Comparison of ENCODE assay signal across 16 cellular contexts in the genomic region with DNA sequence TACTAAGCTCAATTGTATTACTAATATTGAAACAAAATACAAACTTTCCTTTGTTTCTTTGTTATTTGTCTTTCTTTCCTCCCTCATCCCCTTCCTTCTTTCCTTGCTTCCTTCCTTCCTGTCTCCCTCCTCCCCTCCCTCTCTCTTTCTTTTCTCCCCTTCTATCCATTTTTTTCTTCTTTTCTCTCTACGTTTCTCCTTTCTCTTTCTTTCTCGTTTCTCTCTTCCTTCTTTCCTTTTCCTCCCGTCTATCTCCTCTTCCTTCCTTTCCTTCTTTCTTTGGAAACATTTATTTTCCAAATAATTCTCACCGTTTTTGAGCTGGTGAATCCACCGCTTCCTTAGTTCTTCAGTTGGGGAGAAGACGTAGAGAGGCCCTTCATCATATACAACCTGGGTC. TPM values are rescaled to one million over a fixed set of nuclear protein-coding genes. Genes with fewer than 3 reads are reported as not detected.
DNase-seq lines count a peak whose midpoint lies in the region; ATAC-seq and TF ChIP-seq lines count a peak whose summit lies in the region.
"Had no signal": no experiment of that assay in that cellular context is flagged by ENCODE, and none has a peak within 500 bp of the region (broad histone marks: within the 10 kb centered on the region; RNA-seq: fewer than 3 reads in every experiment).

No MANE protein-coding gene starts in this region.

- H3K9me3 ChIP-seq in BLaER1: no peaks in the 10 kb centered on the region; the same call in 1 of the 2 replicates
- H3K9me3 ChIP-seq in Karpas-422 (ENCODE audit: low read length): no peaks in the 10 kb centered on the region
- no peaks in the 10 kb centered on the region for H3K9me3 ChIP-seq in esophagus muscularis mucosa
- no peaks in the 10 kb centered on the region for H3K9me3 ChIP-seq in heart left ventricle
- H3K9me3 ChIP-seq: BE2C, Caco-2 had no signal

- no peaks in the 10 kb centered on the region for H3K27me3 ChIP-seq in BLaER1
- H3K27me3 ChIP-seq in Karpas-422 (ENCODE audit: low read length): no peaks in the 10 kb centered on the region
- no peaks in the 10 kb centered on the region for H3K27me3 ChIP-seq in esophagus muscularis mucosa
- H3K27me3 ChIP-seq in heart left ventricle: peaks cover 0 to 5% (median 0%) of the 10 kb centered on the region in 9 donors
- H3K27me3 ChIP-seq: BE2C had no signal

- peak overlapping the region; percentile 85 for H3K27ac ChIP-seq in BLaER1
- peak overlapping the region; percentile 86 for H3K27ac ChIP-seq in Karpas-422 (ENCODE audit: low read length)
- no peak overlapping the region for H3K27ac ChIP-seq in esophagus muscularis mucosa (replicated peaks in 1 of 4)
- no peak overlapping the region for H3K27ac ChIP-seq in heart left ventricle

- TF ChIP-seq CTCF in esophagus muscularis mucosa (IDR thresholded peaks at IDR 0.05) (no peak), heart left ventricle (IDR thresholded peaks at IDR 0.05) (no peak)

- H3K4me2 ChIP-seq in BLaER1: peak overlapping the region; percentile 80
- H3K4me2 ChIP-seq in Karpas-422 (ENCODE audit: low read depth, low read length, poor library complexity, severe bottlenecking): no peak overlapping the region

- H3K36me3 Mint-ChIP-seq in central memory CD8-positive, alpha-beta T cell (ENCODE audit: insufficient read depth): peaks cover 4% of the 10 kb centered on the region
- H3K36me3 Mint-ChIP-seq in stimulated activated naive B cell treated with anti-CD40 and anti-IgM and Interleukin-4, amounts not matched to agents 10 μg/mL and 1 μg/mL and 100 μg/mL, for 72 hours: peaks cover 20 to 25% of the 10 kb centered on the region in 2 donors
- H3K36me3 Mint-ChIP-seq: CD8-positive, alpha-beta memory T cell had no signal

- TF ChIP-seq POLR2A in esophagus muscularis mucosa (IDR thresholded peaks at IDR 0.05; ENCODE audit: low read depth): no peak
- no peak for TF ChIP-seq POLR2A in heart left ventricle (IDR thresholded peaks at IDR 0.05)

- peak overlapping the region; percentile 68 for H3K9ac ChIP-seq in BLaER1
- no peak overlapping the region for H3K9ac ChIP-seq in Karpas-422 (ENCODE audit: low read length)

- H3K4me1 ChIP-seq in BLaER1 (peaks cover 88% of the 10 kb centered on the region), Karpas-422 (ENCODE audit: low read length) (peaks cover 39% of the 10 kb centered on the region), esophagus muscularis mucosa (no peaks in the 10 kb centered on the region), heart left ventricle (no peaks in the 10 kb centered on the region)
- H3K4me1 ChIP-seq: BE2C, Caco-2 had no signal

- H3K36me3 ChIP-seq in BLaER1 (peaks cover 49% of the 10 kb centered on the region), Karpas-422 (ENCODE audit: insufficient read depth, low read length) (peaks cover 27% of the 10 kb centered on the region; the same call in 1 of the 2 replicates), esophagus muscularis mucosa (no peaks in the 10 kb centered on the region), heart left ventricle (no peaks in the 10 kb centered on the region)
- H3K36me3 ChIP-seq: BE2C had no signal

- 70% methylated on average over 6 of the region's 6 CpGs for WGBS in esophagus muscularis mucosa
- WGBS in heart left ventricle, 4 donors: 63 to 81% (median 67%) methylated on average over 6 of the region's 6 CpGs

- no peaks in the 10 kb centered on the region for H3K9me3 Mint-ChIP-seq in central memory CD8-positive, alpha-beta T cell
- no peaks in the 10 kb centered on the region for H3K9me3 Mint-ChIP-seq in stimulated activated naive B cell treated with anti-CD40 and anti-IgM and Interleukin-4, amounts not matched to agents 10 μg/mL and 1 μg/mL and 100 μg/mL, for 72 hours
- H3K9me3 Mint-ChIP-seq: CD8-positive, alpha-beta memory T cell had no signal

- TF ChIP-seq EP300 in esophagus muscularis mucosa (IDR thresholded peaks at IDR 0.05): no peak

- H3K4me3 ChIP-seq in BLaER1: peak overlapping the region; percentile 36
- no peak overlapping the region for H3K4me3 ChIP-seq in Karpas-422 (ENCODE audit: low read length)
- no peak overlapping the region for H3K4me3 ChIP-seq in esophagus muscularis mucosa
- no peak overlapping the region for H3K4me3 ChIP-seq in heart left ventricle

- ATAC-seq in central memory CD8-positive, alpha-beta T cell (replicated peaks; ENCODE audit: extremely low read depth, poor library complexity, severe bottlenecking): no peak
- no peak for ATAC-seq in stimulated activated naive B cell treated with anti-CD40 and anti-IgM and Interleukin-4, amounts not matched to agents 10 μg/mL and 1 μg/mL and 100 μg/mL, for 72 hours (replicated peaks)
- no peak for ATAC-seq in heart left ventricle
- ATAC-seq: HepG2 had no signal

- intact Hi-C loops in esophagus muscularis mucosa (cut with DNase I) (no loop called here), heart left ventricle (cut with DNase I) (no loop called here)

- H4K20me1 ChIP-seq in BLaER1: no peaks in the 10 kb centered on the region
- H4K20me1 ChIP-seq in Karpas-422 (ENCODE audit: insufficient read depth, low read depth, low read length): no peaks in the 10 kb centered on the region

- no peaks in the 10 kb centered on the region for H3K4me1 Mint-ChIP-seq in central memory CD8-positive, alpha-beta T cell
- H3K4me1 Mint-ChIP-seq in stimulated activated naive B cell treated with anti-CD40 and anti-IgM and Interleukin-4, amounts not matched to agents 10 μg/mL and 1 μg/mL and 100 μg/mL, for 72 hours: peaks cover 16 to 17% of the 10 kb centered on the region in 2 donors
- H3K4me1 Mint-ChIP-seq: CD8-positive, alpha-beta memory T cell had no signal

- DNase-seq in Karpas-422 (no peak), esophagus muscularis mucosa (ENCODE audit: extremely low spot score) (no peak), heart left ventricle (no peak)
- no peak for DNase-seq in central memory CD8-positive, alpha-beta T cell (ENCODE audit: low spot score in 2 of 2)
- no peak for DNase-seq in stimulated activated naive B cell treated with anti-CD40 and anti-IgM and Interleukin-4, amounts not matched to agents 10 μg/mL and 1 μg/mL and 100 μg/mL, for 72 hours
- no peak for DNase-seq in activated effector memory CD4-positive, alpha-beta T cell treated with Interleukin-2 at 50 U/mL for 16 hours
- DNase-seq: 8988T; ACHN; BE2C; Caco-2; CD8-positive, alpha-beta memory T cell; DND-41; GF-D8; HCEC 1CT had no signal

- H3K79me2 ChIP-seq in Karpas-422 (ENCODE audit: low read length): no peaks in the 10 kb centered on the region

- H3K9me2 ChIP-seq in Karpas-422 (replicated peaks; ENCODE audit: insufficient read depth, low read length): no peaks in the 10 kb centered on the region

- H3K27me3 Mint-ChIP-seq in central memory CD8-positive, alpha-beta T cell: peaks cover 9% of the 10 kb centered on the region
- no peaks in the 10 kb centered on the region for H3K27me3 Mint-ChIP-seq in stimulated activated naive B cell treated with anti-CD40 and anti-IgM and Interleukin-4, amounts not matched to agents 10 μg/mL and 1 μg/mL and 100 μg/mL, for 72 hours

- H3K4me3 Mint-ChIP-seq in central memory CD8-positive, alpha-beta T cell: no peak overlapping the region
- no peak overlapping the region for H3K4me3 Mint-ChIP-seq in stimulated activated naive B cell treated with anti-CD40 and anti-IgM and Interleukin-4, amounts not matched to agents 10 μg/mL and 1 μg/mL and 100 μg/mL, for 72 hours
- H3K4me3 Mint-ChIP-seq: CD8-positive, alpha-beta memory T cell had no signal

- no peak overlapping the region for H2AFZ ChIP-seq in Karpas-422 (ENCODE audit: low read length)

- H3K27ac Mint-ChIP-seq in central memory CD8-positive, alpha-beta T cell (ENCODE audit: low read depth): peak overlapping the region; percentile 57
- peak overlapping the region; percentile 9 for H3K27ac Mint-ChIP-seq in stimulated activated naive B cell treated with anti-CD40 and anti-IgM and Interleukin-4, amounts not matched to agents 10 μg/mL and 1 μg/mL and 100 μg/mL, for 72 hours
- H3K27ac Mint-ChIP-seq: CD8-positive, alpha-beta memory T cell had no signal

RNA-seq across cellular contexts. Expression of a gene that starts 16.3 kb away (rescaled TPM):
- total RNA-seq in Karpas-422 (2014; rRNA removed; shearing (Covaris generic); ENCODE audit: low replicate concordance): 81.6 and 94.2 TPM in 2 replicates
- total RNA-seq in esophagus muscularis mucosa (1 to 10 TPM; 2.5 to 5.3 (median 4.0) TPM), heart left ventricle (10 to 100 TPM in 1 of 9 donors, 1 to 10 TPM in 4, under 1 TPM in 4; 0.25 to 18.8 (median 1.6) TPM)
- polyA plus RNA-seq in heart left ventricle: 1 to 10 TPM; 1.4 to 1.5 TPM
- total RNA-seq: Caco-2, HepG2 had no signal
- polyA plus RNA-seq: CD8-positive, alpha-beta memory T cell; HepG2 had no signal

RNA-seq across cellular contexts. Expression of a gene that starts 21.1 kb away (rescaled TPM):
- total RNA-seq in Karpas-422 (2014; rRNA removed; shearing (Covaris generic); ENCODE audit: low replicate concordance): 1,280 and 3,178 TPM in 2 replicates
- total RNA-seq in esophagus muscularis mucosa: 100 to 1,000 TPM; 280 to 704 (median 376) TPM
- 100 to 1,000 TPM in 2 of 9 donors, 10 to 100 TPM in 7; 47.8 to 757 (median 69.7) TPM for total RNA-seq in heart left ventricle
- polyA plus RNA-seq in heart left ventricle: 1,000 to 10,000 TPM; 1,215 to 2,246 TPM

RNA-seq across cellular contexts. Expression of a gene that starts 21.1 kb away (rescaled TPM):
- total RNA-seq in Karpas-422 (2014; rRNA removed; shearing (Covaris generic); ENCODE audit: low replicate concordance): 3.5 and 10.3 TPM in 2 replicates
- total RNA-seq in esophagus muscularis mucosa (1 to 10 TPM; 3.0 to 4.8 (median 3.7) TPM), heart left ventricle (10 to 100 TPM in 7 of 9 donors, 1 to 10 TPM in 2; 2.9 to 29.4 (median 17.5) TPM)
- polyA plus RNA-seq in heart left ventricle: 10 to 100 TPM; 11.9 to 29.4 TPM

RNA-seq across cellular contexts. Expression of a gene that starts 38.0 kb away (rescaled TPM):
- total RNA-seq in Karpas-422 (2014; rRNA removed; shearing (Covaris generic); ENCODE audit: low replicate concordance): 25.8 and 30.1 TPM in 2 replicates
- total RNA-seq in esophagus muscularis mucosa: 10 to 100 TPM in 3 of 4 donors, 1 to 10 TPM in 1; 8.7 to 17.7 (median 15.9) TPM
- 10 to 100 TPM in 7 of 9 donors, 1 to 10 TPM in 2; 5.2 to 27.5 (median 11.1) TPM for total RNA-seq in heart left ventricle
- 10 to 100 TPM; 16.4 to 19.9 TPM for polyA plus RNA-seq in heart left ventricle

RNA-seq across cellular contexts. Expression of a gene that starts 38.3 kb away (rescaled TPM):
- 34.8 and 55.4 TPM in 2 replicates for total RNA-seq in Karpas-422 (2014; rRNA removed; shearing (Covaris generic); ENCODE audit: low replicate concordance)
- total RNA-seq in esophagus muscularis mucosa: 10 to 100 TPM; 36.4 to 60.0 (median 44.4) TPM
- total RNA-seq in heart left ventricle: 10 to 100 TPM; 36.5 to 71.8 (median 56.8) TPM
- 10 to 100 TPM; 37.0 to 71.9 TPM for polyA plus RNA-seq in heart left ventricle

Comparison
In these comparisons a context has a peak if more than half of its experiments do, and no peak if none do; other contexts are left out.
1. H3K27ac ChIP-seq: peak in BLaER1 (single experiment) and Karpas-422 (single experiment); none in esophagus muscularis mucosa (0 of 4) and heart left ventricle (0 of 12).